In the genomic region with DNA sequence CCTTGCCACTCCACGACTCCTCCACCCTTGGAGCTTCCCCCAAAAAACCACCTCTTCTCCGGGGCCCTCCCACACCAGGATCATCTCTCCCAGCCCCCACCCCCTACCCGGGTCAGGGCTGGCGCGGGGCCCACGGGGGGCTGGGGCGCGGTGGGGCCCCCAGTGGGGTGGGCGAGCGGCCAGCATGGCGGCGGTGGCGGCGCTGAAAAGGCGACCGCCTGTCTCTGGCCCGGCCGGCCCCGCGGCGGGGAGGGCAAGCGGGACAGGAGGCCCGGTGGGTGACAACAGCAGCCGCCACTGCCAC, we compare ENCODE assay signal across 10 cellular contexts. TPM values are rescaled to one million over a fixed set of nuclear protein-coding genes. Genes with fewer than 3 reads are reported as not detected.
DNase-seq lines count a peak whose midpoint lies in the region; ATAC-seq lines count a peak whose summit lies in the region.
"Had no signal": no experiment of that assay in that cellular context is flagged by ENCODE, and none has a peak within 500 bp of the region (broad histone marks: within the 10 kb centered on the region; RNA-seq: fewer than 3 reads in every experiment).

No MANE protein-coding gene starts in this region.

- peaks cover 39% of the 10 kb centered on the region for H3K36me3 Mint-ChIP-seq in T-helper 1 cell treated with Interleukin-12 subunit alpha and Interleukin-12 subunit beta and Interleukin-4 antibody, amounts not matched to agents 30 μg/mL and 1 μg/mL, for 36 hours (ENCODE audit: low read depth)
- peaks cover 64% of the 10 kb centered on the region for H3K36me3 Mint-ChIP-seq in activated T-helper 2 cell treated with anti-CD3 and anti-CD28 coated beads, Interferon-gamma antibody, Interleukin-2, Interleukin-4, amounts not matched to agents 10 μg/mL and 5 μg/mL and 100 μg/mL, durations not matched to agents 14 hours and 24 hours and 36 hours (ENCODE audit: low read depth)
- peaks cover 19 to 41% (median 25%) of the 10 kb centered on the region in 3 donors for H3K36me3 Mint-ChIP-seq in immature natural killer cell

- ATAC-seq in GM21360 (IDR thresholded peaks at IDR 0.05; ENCODE audit: unreplicated experiment), result no peak

- no peaks in the 10 kb centered on the region for H3K27me3 Mint-ChIP-seq in T-helper 1 cell treated with Interleukin-12 subunit alpha and Interleukin-12 subunit beta and Interleukin-4 antibody, amounts not matched to agents 30 μg/mL and 1 μg/mL, for 36 hours (ENCODE audit: low read depth)
- H3K27me3 Mint-ChIP-seq in activated T-helper 2 cell treated with anti-CD3 and anti-CD28 coated beads, Interferon-gamma antibody, Interleukin-2, Interleukin-4, amounts not matched to agents 10 μg/mL and 5 μg/mL and 100 μg/mL, durations not matched to agents 14 hours and 24 hours and 36 hours (ENCODE audit: low read depth), result no peaks in the 10 kb centered on the region
- peaks cover 5 to 13% (median 9%) of the 10 kb centered on the region in 3 donors for H3K27me3 Mint-ChIP-seq in immature natural killer cell (ENCODE audit: low read depth in 3 of 3)

- H3K4me1 Mint-ChIP-seq in T-helper 1 cell treated with Interleukin-12 subunit alpha and Interleukin-12 subunit beta and Interleukin-4 antibody, amounts not matched to agents 30 μg/mL and 1 μg/mL, for 36 hours (ENCODE audit: low read depth), result peaks cover 28% of the 10 kb centered on the region
- H3K4me1 Mint-ChIP-seq in activated T-helper 2 cell treated with anti-CD3 and anti-CD28 coated beads, Interferon-gamma antibody, Interleukin-2, Interleukin-4, amounts not matched to agents 10 μg/mL and 5 μg/mL and 100 μg/mL, durations not matched to agents 14 hours and 24 hours and 36 hours (ENCODE audit: low read depth), result peaks cover 28% of the 10 kb centered on the region
- peaks cover 52 to 57% of the 10 kb centered on the region in 2 donors for H3K4me1 Mint-ChIP-seq in immature natural killer cell

- H3K9me3 Mint-ChIP-seq in T-helper 1 cell treated with Interleukin-12 subunit alpha and Interleukin-12 subunit beta and Interleukin-4 antibody, amounts not matched to agents 30 μg/mL and 1 μg/mL, for 36 hours, result no peaks in the 10 kb centered on the region
- H3K9me3 Mint-ChIP-seq in activated T-helper 2 cell treated with anti-CD3 and anti-CD28 coated beads, Interferon-gamma antibody, Interleukin-2, Interleukin-4, amounts not matched to agents 10 μg/mL and 5 μg/mL and 100 μg/mL, durations not matched to agents 14 hours and 24 hours and 36 hours, result no peaks in the 10 kb centered on the region
- no peaks in the 10 kb centered on the region for H3K9me3 Mint-ChIP-seq in immature natural killer cell

- peak overlapping the region; percentile 72 for H3K27ac Mint-ChIP-seq in T-helper 1 cell treated with Interleukin-12 subunit alpha and Interleukin-12 subunit beta and Interleukin-4 antibody, amounts not matched to agents 30 μg/mL and 1 μg/mL, for 36 hours
- H3K27ac Mint-ChIP-seq in activated T-helper 2 cell treated with anti-CD3 and anti-CD28 coated beads, Interferon-gamma antibody, Interleukin-2, Interleukin-4, amounts not matched to agents 10 μg/mL and 5 μg/mL and 100 μg/mL, durations not matched to agents 14 hours and 24 hours and 36 hours, result peak overlapping the region; percentile 54
- H3K27ac Mint-ChIP-seq in immature natural killer cell, result peak overlapping the region; percentile 81 to 94 (median 92)

- intact Hi-C loops in activated T-helper 2 cell treated with anti-CD3 and anti-CD28 coated beads, Interferon-gamma antibody, Interleukin-2, Interleukin-4, amounts not matched to agents 10 μg/mL and 5 μg/mL and 100 μg/mL, durations not matched to agents 14 hours and 24 hours and 36 hours (cut with micrococcal nuclease), result loop anchor here (1.0 to 5.0 kb wide), 2 partner anchors 9 to 139 kb away; partner anchors contain the start of gene PSMC4

- DNase-seq in T-helper 1 cell, result no peak
- no peak for DNase-seq in activated T-helper 2 cell treated with anti-CD3 and anti-CD28 coated beads, Interferon-gamma antibody, Interleukin-2, Interleukin-4, amounts not matched to agents 10 μg/mL and 5 μg/mL and 100 μg/mL, durations not matched to agents 14 hours and 24 hours and 36 hours (ENCODE audit: low spot score)
- no peak for DNase-seq in immature natural killer cell
- DNase-seq in NCI-H1105 treated with DMSO at 0.1 percent for 48 hours (lab: John Stamatoyannopoulos, UW), result no peak
- no peak for DNase-seq in stimulated activated CD4-positive, alpha-beta T cell treated with anti-CD3 and anti-CD28 coated beads, Interleukin-1b, Interleukin-23, amount 100 ng/mL, for 48 hours

- H3K4me3 Mint-ChIP-seq in T-helper 1 cell treated with Interleukin-12 subunit alpha and Interleukin-12 subunit beta and Interleukin-4 antibody, amounts not matched to agents 30 μg/mL and 1 μg/mL, for 36 hours, result peak overlapping the region; percentile 73
- peak overlapping the region; percentile 51 for H3K4me3 Mint-ChIP-seq in activated T-helper 2 cell treated with anti-CD3 and anti-CD28 coated beads, Interferon-gamma antibody, Interleukin-2, Interleukin-4, amounts not matched to agents 10 μg/mL and 5 μg/mL and 100 μg/mL, durations not matched to agents 14 hours and 24 hours and 36 hours (ENCODE audit: low read depth)
- peak overlapping the region; percentile 81 to 91 (median 84) for H3K4me3 Mint-ChIP-seq in immature natural killer cell

- peak overlapping the region; percentile 95 for H3K27ac ChIP-seq in temporal lobe (ENCODE audit: low read depth, low read length)

RNA-seq across cellular contexts. Expression of gene DYRK1B, which starts 0.8 kb away (rescaled TPM):
- total RNA-seq in activated T-helper 2 cell treated with anti-CD3 and anti-CD28 coated beads, Interferon-gamma antibody, Interleukin-2, Interleukin-4, amounts not matched to agents 10 μg/mL and 5 μg/mL and 100 μg/mL, durations not matched to agents 14 hours and 24 hours and 36 hours, result 6.7 and 7.3 TPM in 2 replicates
- polyA plus RNA-seq in immature natural killer cell, result 10 to 100 TPM in 2 of 3 donors, 1 to 10 TPM in 1; 6.2 to 24.8 (median 12.5) TPM
- 11.3 TPM for total RNA-seq in temporal lobe

RNA-seq across cellular contexts. Expression of gene FBL, which starts 13.1 kb away (rescaled TPM):
- total RNA-seq in activated T-helper 2 cell treated with anti-CD3 and anti-CD28 coated beads, Interferon-gamma antibody, Interleukin-2, Interleukin-4, amounts not matched to agents 10 μg/mL and 5 μg/mL and 100 μg/mL, durations not matched to agents 14 hours and 24 hours and 36 hours, result 522 and 547 TPM in 2 replicates
- polyA plus RNA-seq in immature natural killer cell, result 100 to 1,000 TPM; 127 to 166 (median 143) TPM
- 157 TPM for total RNA-seq in temporal lobe

RNA-seq across cellular contexts. Expression of gene LEUTX, which starts 54.5 kb away (rescaled TPM):
- not detected in 2 replicates for total RNA-seq in activated T-helper 2 cell treated with anti-CD3 and anti-CD28 coated beads, Interferon-gamma antibody, Interleukin-2, Interleukin-4, amounts not matched to agents 10 μg/mL and 5 μg/mL and 100 μg/mL, durations not matched to agents 14 hours and 24 hours and 36 hours
- polyA plus RNA-seq in immature natural killer cell, result not detected
- total RNA-seq in temporal lobe, result not detected
- total RNA-seq: myocyte, NCI-H460 had no signal
